Comparison of ENCODE assay signal across 7 cellular contexts in genomic region chr22:40487663-40488249, GRCh38.
DNase-seq lines count a peak whose midpoint lies in the region; ATAC-seq and TF ChIP-seq lines count a peak whose summit lies in the region.

No MANE protein-coding gene starts in this region.

- ATAC-seq in HG03175 (IDR thresholded peaks at IDR 0.05; ENCODE audit: unreplicated experiment) (no peak), GM18858 (IDR thresholded peaks at IDR 0.05; ENCODE audit: unreplicated experiment) (no peak)

- H3K9me3 ChIP-seq in Caco-2 = no peaks in the 10 kb centered on the region
- H3K9me3 ChIP-seq in smooth muscle cell (replicated peaks; ENCODE audit: low read depth) = no peaks in the 10 kb centered on the region

- H3K4me3 ChIP-seq in Caco-2 (ENCODE audit: low read depth, low read length) (no peak overlapping the region), smooth muscle cell (no peak overlapping the region)

- peaks cover 99% of the 10 kb centered on the region for H3K79me2 ChIP-seq in smooth muscle cell (ENCODE audit: low read depth)

- peaks cover 16% of the 10 kb centered on the region for H3F3A ChIP-seq in smooth muscle cell (ENCODE audit: low read depth)

- POLR2A ChIA-PET in Caco-2 (lab: Charles Lee) = no interaction called here

- H3K27ac ChIP-seq in smooth muscle cell (ENCODE audit: low read depth) = no peak overlapping the region

- H3K4me2 ChIP-seq in smooth muscle cell = no peak overlapping the region

- CTCF ChIA-PET in Caco-2 (lab: Charles Lee) = interaction anchor here (0.6 kb wide), 1 partner anchor 21 kb away, joined by 4 read pairs; no protein-coding TSS in a partner anchor

- H3K4me1 Mint-ChIP-seq in Caco-2 (ENCODE audit: low read depth, unreplicated experiment) = peaks cover 12% of the 10 kb centered on the region

- TF ChIP-seq CTCF in Caco-2 (IDR thresholded peaks at IDR 0.05; ENCODE audit: insufficient read depth in 1 of 2, low read depth in 1 of 2, low read length in 1 of 2, severe bottlenecking in 1 of 2, unreplicated experiment in 1 of 2) = peak; percentile 50 to 65
- peak; percentile 61 for TF ChIP-seq CTCF in GM20000 (IDR thresholded peaks at IDR 0.05; ENCODE audit: extremely low read depth, missing control alignments)
- peak; percentile 67 for TF ChIP-seq CTCF in smooth muscle cell (IDR thresholded peaks at IDR 0.05; ENCODE audit: borderline replicate concordance, insufficient read depth, poor library complexity, severe bottlenecking)

- peaks cover 5% of the 10 kb centered on the region; the same call in 1 of the 2 replicates for H3K4me1 ChIP-seq in Caco-2
- peaks cover 9% of the 10 kb centered on the region for H3K4me1 ChIP-seq in smooth muscle cell (ENCODE audit: low read depth)

- intact Hi-C loops in Caco-2 (cut with micrococcal nuclease; ENCODE audit: unreplicated experiment) = loop anchor here (1.0 kb wide), 1 partner anchor 50 kb away; no protein-coding TSS in a partner anchor

- H3K36me3 ChIP-seq in Caco-2 (ENCODE audit: control insufficient read depth, insufficient read depth, low read length) (no peaks in the 10 kb centered on the region), smooth muscle cell (ENCODE audit: low read depth) (no peaks in the 10 kb centered on the region)

- H3K27me3 ChIP-seq in Caco-2 (replicated peaks; ENCODE audit: control insufficient read depth, insufficient read depth, low read length) (no peaks in the 10 kb centered on the region), smooth muscle cell (ENCODE audit: low read depth) (no peaks in the 10 kb centered on the region)

- H3K4me3 Mint-ChIP-seq in Caco-2 (ENCODE audit: unreplicated experiment) = no peak overlapping the region

- H3K9ac ChIP-seq in smooth muscle cell (ENCODE audit: low read depth) = no peak overlapping the region

- peak in 1 of 2 experiments; percentile 21 for DNase-seq in Caco-2
- DNase-seq in GM20000 (ENCODE audit: low spot score) = no peak
- DNase-seq in SHP77 treated with DMSO at 0.1 percent for 48 hours (lab: John Stamatoyannopoulos, UW) = peak; percentile 1
- peak; percentile 14 for DNase-seq in fibroblast of gingiva (ENCODE audit: low read depth)
- no peak for DNase-seq in smooth muscle cell (lab: John Stamatoyannopoulos, UW; ENCODE audit: unreplicated experiment)

- no peak overlapping the region for H2AFZ ChIP-seq in smooth muscle cell (ENCODE audit: low read depth)

- WGBS in smooth muscle cell (ENCODE audit: low lambda C conversion rate) = 61% methylated on average over 3 of the region's 3 CpGs

- H3K27ac Mint-ChIP-seq in Caco-2 (ENCODE audit: unreplicated experiment) = no peak overlapping the region

- H3K36me3 Mint-ChIP-seq in Caco-2 (ENCODE audit: insufficient read depth, unreplicated experiment) = peaks cover 12% of the 10 kb centered on the region

- H4K20me1 ChIP-seq in smooth muscle cell (ENCODE audit: low read depth) = peaks cover 68% of the 10 kb centered on the region

- no peaks in the 10 kb centered on the region for H3K27me3 Mint-ChIP-seq in Caco-2 (ENCODE audit: insufficient read depth, unreplicated experiment)

- no TSS peak for BruUV-seq in Caco-2 (replicated peaks; lab: Mats Ljungman, UMichigan)

- H3K9me3 Mint-ChIP-seq in Caco-2 (ENCODE audit: unreplicated experiment) = no peaks in the 10 kb centered on the region

Comparison
In these comparisons a context has a peak if more than half of its experiments do, and no peak if none do; other contexts are left out.
1. DNase-seq: peak in SHP77 treated with DMSO at 0.1 percent for 48 hours (single experiment) and fibroblast of gingiva (single experiment); none in GM20000 (single experiment) and smooth muscle cell (single experiment).
2. Peak in every context shown above with its lines, with median percentiles within 50 percentile points of each other: CTCF ChIP-seq.